ENCODE assay signal across 1 cellular context in the genomic region with DNA sequence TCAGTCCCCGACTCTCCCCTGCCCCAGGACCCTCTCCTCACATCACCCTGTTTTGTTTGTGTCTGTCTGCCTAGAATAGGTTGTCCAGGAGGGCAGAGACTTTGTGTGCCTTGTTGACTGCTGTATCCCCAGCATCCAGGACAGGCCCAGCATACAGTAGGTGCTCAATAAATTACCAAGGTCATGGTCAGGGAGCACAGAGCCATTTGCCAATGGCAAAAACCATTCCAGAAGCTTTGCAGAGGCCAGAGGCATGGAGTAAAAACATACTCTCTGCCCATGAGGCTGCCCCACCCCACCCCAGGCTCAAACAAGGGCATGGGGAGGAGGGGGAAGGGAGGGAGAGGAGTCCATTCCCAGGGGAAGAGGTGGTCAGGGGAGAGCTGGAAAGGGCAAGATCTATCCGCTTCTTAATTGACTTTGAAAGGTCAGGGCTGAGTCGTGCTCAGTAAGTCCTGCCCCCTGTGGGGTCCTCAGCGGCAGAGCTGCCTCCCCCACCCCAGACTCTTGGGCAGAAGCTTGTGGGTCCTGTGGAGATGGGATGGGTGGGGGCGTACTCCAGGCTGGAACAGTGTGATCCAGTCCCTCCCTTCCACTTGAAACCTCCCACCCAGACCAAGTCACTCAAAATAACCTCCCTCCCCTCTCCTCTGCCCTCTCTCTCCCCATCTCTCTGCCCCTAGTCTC.
TF ChIP-seq lines count a peak whose summit lies in the region.

No MANE protein-coding gene starts in this region.

TF ChIP-seq in K562, 482 proteins besides CTCF, POLR2A, EP300 and RAD21:
- TF ChIP-seq SIRT6 (IDR thresholded peaks at IDR 0.05; ENCODE audit: low read depth, low read length): no peak
- no peak for TF ChIP-seq EZH2 (IDR thresholded peaks at IDR 0.05; ENCODE audit: borderline replicate concordance, low read depth, low read length)
- TF ChIP-seq ZKSCAN8 (CRISPR knock-in tag; IDR thresholded peaks at IDR 0.05): peak; percentile 77; the same call in 1 of the 2 replicates
